ENCODE assay signal across 26 cellular contexts in genomic region chr4:96136056-96136455, GRCh38.
"Had no signal": no experiment of that assay in that cellular context is flagged by ENCODE, and none has a peak within 500 bp of the region (broad histone marks: within the 10 kb centered on the region; RNA-seq: fewer than 3 reads in every experiment).

No MANE protein-coding gene starts in this region.

- H3K4me1 ChIP-seq: left ventricle myocardium inferior, parathyroid adenoma, stomach, testis, thyroid gland, transverse colon, upper lobe of left lung, vagina had no signal

- H3K27me3 Mint-ChIP-seq: memory B cell; naive thymus-derived CD4-positive, alpha-beta T cell; natural killer cell treated with Interleukin-12 subunit alpha and Interleukin-12 subunit beta and Interleukin-15 and Interleukin-18, amount 100 ng/mL, for 72 hours; stimulated activated naive B cell treated with anti-CD40 and anti-IgM and Interleukin-4, amounts not matched to agents 10 μg/mL and 1 μg/mL and 100 μg/mL, for 72 hours had no signal

- H3K4me3 Mint-ChIP-seq: immature natural killer cell; memory B cell; naive thymus-derived CD4-positive, alpha-beta T cell; natural killer cell treated with Interleukin-12 subunit alpha and Interleukin-12 subunit beta and Interleukin-15 and Interleukin-18, amount 100 ng/mL, for 72 hours; stimulated activated naive B cell treated with anti-CD40 and anti-IgM and Interleukin-4, amounts not matched to agents 10 μg/mL and 1 μg/mL and 100 μg/mL, for 72 hours had no signal

- H3K9me3 Mint-ChIP-seq: natural killer cell treated with Interleukin-12 subunit alpha and Interleukin-12 subunit beta and Interleukin-15 and Interleukin-18, amount 100 ng/mL, for 72 hours; stimulated activated naive B cell treated with anti-CD40 and anti-IgM and Interleukin-4, amounts not matched to agents 10 μg/mL and 1 μg/mL and 100 μg/mL, for 72 hours had no signal

- H3K27ac ChIP-seq: left ventricle myocardium inferior, parathyroid adenoma, skin epidermis, stomach, testis, thyroid gland, transverse colon, upper lobe of left lung, vagina had no signal

- H3K4me3 ChIP-seq: left ventricle myocardium inferior, mucosa of descending colon, skin epidermis, stomach, testis, thyroid gland, transverse colon, upper lobe of left lung, vagina had no signal

- H3K9me3 ChIP-seq: left ventricle myocardium inferior, mucosa of descending colon, stomach, testis, thyroid gland, transverse colon, upper lobe of left lung, vagina had no signal

- H3K4me1 Mint-ChIP-seq: immature natural killer cell; memory B cell; naive thymus-derived CD4-positive, alpha-beta T cell; stimulated activated naive B cell treated with anti-CD40 and anti-IgM and Interleukin-4, amounts not matched to agents 10 μg/mL and 1 μg/mL and 100 μg/mL, for 72 hours had no signal

- H3K27me3 ChIP-seq: stomach, testis, thyroid gland, transverse colon, upper lobe of left lung, vagina had no signal

- H3K27ac Mint-ChIP-seq: immature natural killer cell; memory B cell; naive thymus-derived CD4-positive, alpha-beta T cell; natural killer cell treated with Interleukin-12 subunit alpha and Interleukin-12 subunit beta and Interleukin-15 and Interleukin-18, amount 100 ng/mL, for 72 hours; stimulated activated naive B cell treated with anti-CD40 and anti-IgM and Interleukin-4, amounts not matched to agents 10 μg/mL and 1 μg/mL and 100 μg/mL, for 72 hours had no signal

- DNase-seq: hippocampal formation; immature natural killer cell; islet precursor cell; left ventricle myocardium inferior; midbrain; mucosa of descending colon; naive thymus-derived CD4-positive, alpha-beta T cell; occipital lobe; retina; right cardiac atrium; stimulated activated CD4-positive, alpha-beta T cell treated with anti-CD3 and anti-CD28 coated beads, Interleukin-12 subunit alpha, Interleukin-12 subunit beta, amount 100 ng/mL, for 4 hours; stimulated activated CD4-positive, alpha-beta T cell treated with anti-CD3 and anti-CD28 coated beads, Interleukin-15, amount 100 ng/mL, for 24 hours; stimulated activated CD4-positive, alpha-beta T cell treated with anti-CD3 and anti-CD28 coated beads, Interleukin-2, amount 100 ng/mL, for 24 hours; stimulated activated CD4-positive, alpha-beta T cell treated with anti-CD3 and anti-CD28 coated beads, Interleukin-4, amount 100 ng/mL, for 1 hour; stimulated activated naive B cell treated with anti-CD40 and anti-IgM and Interleukin-4, amounts not matched to agents 10 μg/mL and 1 μg/mL and 100 μg/mL, for 72 hours; stimulated activated naive CD8-positive, alpha-beta T cell treated with anti-CD3 and anti-CD28 coated beads, Interleukin-15, Interleukin-2, amounts not matched to agents 100 U/mL and 50 U/mL, for 24 hours; stomach; testis; thyroid gland; transverse colon; upper lobe of left lung had no signal

- H3K36me3 ChIP-seq: left ventricle myocardium inferior, stomach, thyroid gland, transverse colon, upper lobe of left lung, vagina had no signal

- H3K36me3 Mint-ChIP-seq: immature natural killer cell; memory B cell; naive thymus-derived CD4-positive, alpha-beta T cell; natural killer cell treated with Interleukin-12 subunit alpha and Interleukin-12 subunit beta and Interleukin-15 and Interleukin-18, amount 100 ng/mL, for 72 hours; stimulated activated naive B cell treated with anti-CD40 and anti-IgM and Interleukin-4, amounts not matched to agents 10 μg/mL and 1 μg/mL and 100 μg/mL, for 72 hours had no signal
